16 cellular contexts compared by ENCODE assay signal in genomic region chr4:102008711-102009110, GRCh38.
"Had no signal": no experiment of that assay in that cellular context is flagged by ENCODE, and none has a peak within 500 bp of the region (broad histone marks: within the 10 kb centered on the region; RNA-seq: fewer than 3 reads in every experiment).

No MANE protein-coding gene starts in this region.

- ATAC-seq: esophagus mucosa, heart left ventricle, pancreas, SK-N-SH treated with all-trans-retinoic acid at 6 μM for 48 hours, WTC11 had no signal

- H3K4me1 Mint-ChIP-seq: activated naive CD4-positive, alpha-beta T cell treated with anti-CD3 and anti-CD28 coated beads, Interleukin-2, amount 10 ng/mL, durations not matched to agents 7 days and 5 days; activated T-helper 17 cell treated with anti-CD3 and anti-CD28 coated beads, Interleukin-2, amount 50 U/mL, for 72 hours; brain had no signal

- H3K4me3 ChIP-seq: heart left ventricle, pancreas, tibial nerve had no signal

- H3K27me3 Mint-ChIP-seq: activated CD4-positive, alpha-beta T cell treated with anti-CD3 and anti-CD28 coated beads, Interleukin-2, amount 10 ng/mL, durations not matched to agents 7 days and 5 days; activated naive CD4-positive, alpha-beta T cell treated with anti-CD3 and anti-CD28 coated beads, Interleukin-2, amount 10 ng/mL, durations not matched to agents 7 days and 5 days; activated T-helper 17 cell treated with anti-CD3 and anti-CD28 coated beads, Interleukin-2, amount 50 U/mL, for 72 hours; brain had no signal

- DNase-seq: activated CD4-positive, alpha-beta T cell treated with anti-CD3 and anti-CD28 coated beads, Interleukin-2, amount 10 ng/mL, durations not matched to agents 7 days and 5 days; activated naive CD4-positive, alpha-beta T cell treated with anti-CD3 and anti-CD28 coated beads, Interleukin-2, amount 10 ng/mL, durations not matched to agents 7 days and 5 days; activated T-cell treated with anti-CD3 and anti-CD28 coated beads for 4 hours; amniotic stem cell; dermis blood vessel endothelial cell; foreskin melanocyte; heart left ventricle; mesenchymal stem cell; pancreas; stimulated activated CD4-positive, alpha-beta T cell treated with anti-CD3 and anti-CD28 coated beads, Interleukin-4, amount 100 ng/mL, for 4 hours had no signal

- H3K27ac ChIP-seq: heart left ventricle, pancreas, tibial nerve had no signal

- H3K27ac Mint-ChIP-seq: activated CD4-positive, alpha-beta T cell treated with anti-CD3 and anti-CD28 coated beads, Interleukin-2, amount 10 ng/mL, durations not matched to agents 7 days and 5 days; activated naive CD4-positive, alpha-beta T cell treated with anti-CD3 and anti-CD28 coated beads, Interleukin-2, amount 10 ng/mL, durations not matched to agents 7 days and 5 days; activated T-helper 17 cell treated with anti-CD3 and anti-CD28 coated beads, Interleukin-2, amount 50 U/mL, for 72 hours; brain; WTC11 had no signal

- H3K36me3 ChIP-seq: heart left ventricle, pancreas, tibial nerve had no signal

- H3K27me3 ChIP-seq: heart left ventricle, pancreas, tibial nerve had no signal

- H3K4me1 ChIP-seq: heart left ventricle, pancreas, tibial nerve had no signal

- H3K4me3 Mint-ChIP-seq: activated CD4-positive, alpha-beta T cell treated with anti-CD3 and anti-CD28 coated beads, Interleukin-2, amount 10 ng/mL, durations not matched to agents 7 days and 5 days; activated naive CD4-positive, alpha-beta T cell treated with anti-CD3 and anti-CD28 coated beads, Interleukin-2, amount 10 ng/mL, durations not matched to agents 7 days and 5 days; activated T-helper 17 cell treated with anti-CD3 and anti-CD28 coated beads, Interleukin-2, amount 50 U/mL, for 72 hours; brain; WTC11 had no signal

- H3K9me3 Mint-ChIP-seq: activated CD4-positive, alpha-beta T cell treated with anti-CD3 and anti-CD28 coated beads, Interleukin-2, amount 10 ng/mL, durations not matched to agents 7 days and 5 days; activated naive CD4-positive, alpha-beta T cell treated with anti-CD3 and anti-CD28 coated beads, Interleukin-2, amount 10 ng/mL, durations not matched to agents 7 days and 5 days; activated T-helper 17 cell treated with anti-CD3 and anti-CD28 coated beads, Interleukin-2, amount 50 U/mL, for 72 hours; brain; WTC11 had no signal

- H3K9me3 ChIP-seq: heart left ventricle, pancreas, tibial nerve had no signal

- H3K36me3 Mint-ChIP-seq: activated naive CD4-positive, alpha-beta T cell treated with anti-CD3 and anti-CD28 coated beads, Interleukin-2, amount 10 ng/mL, durations not matched to agents 7 days and 5 days; brain; WTC11 had no signal
